In genomic region chr2:192026064-192026715, GRCh38 we compare ENCODE assay signal across 22 cellular contexts.
DNase-seq lines count a peak whose midpoint lies in the region; ATAC-seq and TF ChIP-seq lines count a peak whose summit lies in the region.
"Had no signal": no experiment of that assay in that cellular context is flagged by ENCODE, and none has a peak within 500 bp of the region (broad histone marks: within the 10 kb centered on the region; RNA-seq: fewer than 3 reads in every experiment).

No MANE protein-coding gene starts in this region.

- TF ChIP-seq POLR2A in upper lobe of left lung (IDR thresholded peaks at IDR 0.05): no peak

- peaks cover 30% of the 10 kb centered on the region for H3K4me1 Mint-ChIP-seq in brain

- peaks cover 2% of the 10 kb centered on the region for H3K27me3 Mint-ChIP-seq in brain

- no peaks in the 10 kb centered on the region for H3K9me3 ChIP-seq in lower lobe of right lung
- H3K9me3 ChIP-seq in upper lobe of left lung: no peaks in the 10 kb centered on the region
- H3K9me3 ChIP-seq: transverse colon had no signal

- peak overlapping the region in 4 of 5 experiments; percentile 0 to 86 (median 68) for H3K27ac Mint-ChIP-seq in brain
- H3K27ac Mint-ChIP-seq: activated naive CD8-positive, alpha-beta T cell had no signal

- 51 to 60% methylated on average over 6 of the region's 6 CpGs for WGBS in upper lobe of left lung, 2 donors

- no peaks in the 10 kb centered on the region for H3K27me3 ChIP-seq in lower lobe of right lung (ENCODE audit: low read depth)
- H3K27me3 ChIP-seq in upper lobe of left lung: no peaks in the 10 kb centered on the region
- H3K27me3 ChIP-seq: foreskin keratinocyte, transverse colon had no signal

- no peaks in the 10 kb centered on the region for H3K9me3 Mint-ChIP-seq in brain

- peaks cover 4% of the 10 kb centered on the region for H3K36me3 Mint-ChIP-seq in brain
- H3K36me3 Mint-ChIP-seq: activated naive CD8-positive, alpha-beta T cell had no signal

- no peak for TF ChIP-seq CTCF in brain (conservative IDR thresholded peaks at IDR 0.05)
- TF ChIP-seq CTCF in lower lobe of right lung (IDR thresholded peaks at IDR 0.05): no peak
- no peak for TF ChIP-seq CTCF in upper lobe of left lung (IDR thresholded peaks at IDR 0.05)

- intact Hi-C loops in lower lobe of right lung (cut with DNase I): no loop called here

- TF ChIP-seq EP300 in upper lobe of left lung (IDR thresholded peaks at IDR 0.05): peak in 2 of 4 donors; percentile 27 to 37

- H3K4me3 Mint-ChIP-seq in brain: no peak overlapping the region
- H3K4me3 Mint-ChIP-seq: activated naive CD8-positive, alpha-beta T cell had no signal

- peak; percentile 48 for DNase-seq in NCI-H748 (lab: John Stamatoyannopoulos, UW; ENCODE audit: unreplicated experiment)
- no peak for DNase-seq in NCI-H748 treated with DMSO at 0.1 percent for 48 hours (lab: John Stamatoyannopoulos, UW)
- no peak for DNase-seq in lower lobe of right lung
- DNase-seq in upper lobe of left lung: no peak
- no peak for DNase-seq in NCI-H226
- DNase-seq in GF-D8 (lab: John Stamatoyannopoulos, UW): no peak
- DNase-seq: activated CD4-positive, CD25-positive, alpha-beta regulatory T cell treated with anti-CD3 and anti-CD28 coated beads, Interleukin-2, amount 50 U/mL, for 72 hours; activated T-cell treated with anti-CD3 and anti-CD28 coated beads, Interleukin-2, amount 50 U/mL, for 48 hours; C1 segment of cervical spinal cord; foreskin keratinocyte; GDM1; H7; NCI-H446 treated with DMSO at 0.1 percent for 48 hours; stimulated activated CD4-positive, alpha-beta T cell treated with anti-CD3 and anti-CD28 coated beads, Interleukin-1b, Interleukin-23, amount 100 ng/mL, for 48 hours; stimulated activated naive CD8-positive, alpha-beta T cell treated with anti-CD3 and anti-CD28 coated beads, Interleukin-15, Interleukin-2, amounts not matched to agents 100 U/mL and 50 U/mL, for 24 hours; T1000; transverse colon had no signal

- H3K4me1 ChIP-seq in lower lobe of right lung: no peaks in the 10 kb centered on the region
- H3K4me1 ChIP-seq in upper lobe of left lung: peaks cover 0 to 9% (median 3%) of the 10 kb centered on the region in 4 donors
- H3K4me1 ChIP-seq: foreskin keratinocyte had no signal

- peak overlapping the region; percentile 34 for H3K27ac ChIP-seq in lower lobe of right lung
- peak overlapping the region in 3 of 4 donors; percentile 42 to 73 (median 66) for H3K27ac ChIP-seq in upper lobe of left lung
- H3K27ac ChIP-seq: foreskin keratinocyte had no signal

- ATAC-seq in lower lobe of right lung: peak in 1 of 2 donors; percentile 18
- no peak for ATAC-seq in upper lobe of left lung (ENCODE audit: low FRiP score in 2 of 2)
- ATAC-seq in HG03439 (IDR thresholded peaks at IDR 0.05; ENCODE audit: unreplicated experiment): no peak
- ATAC-seq: foreskin keratinocyte; K562; SK-N-SH treated with all-trans-retinoic acid at 6 μM for 48 hours; stimulated activated naive CD8-positive, alpha-beta T cell treated with anti-CD3 and anti-CD28 coated beads, Interleukin-15, Interleukin-2, amounts not matched to agents 100 U/mL and 50 U/mL, for 24 hours had no signal

- H3K4me3 ChIP-seq in lower lobe of right lung (no peak overlapping the region), upper lobe of left lung (peak overlapping the region in 2 of 4 donors; percentile 1 to 15)
- H3K4me3 ChIP-seq: K562, transverse colon had no signal

- H3K36me3 ChIP-seq in lower lobe of right lung (no peaks in the 10 kb centered on the region), upper lobe of left lung (no peaks in the 10 kb centered on the region)
- H3K36me3 ChIP-seq: transverse colon had no signal
